ENCODE assay signal across 9 cellular contexts in genomic region chr12:16189849-16190248, GRCh38.
DNase-seq lines count a peak whose midpoint lies in the region; ATAC-seq, FAIRE-seq and TF ChIP-seq lines count a peak whose summit lies in the region.
"Had no signal": no experiment of that assay in that cellular context is flagged by ENCODE, and none has a peak within 500 bp of the region (broad histone marks: within the 10 kb centered on the region; RNA-seq: fewer than 3 reads in every experiment).

No MANE protein-coding gene starts in this region.

- no peaks in the 10 kb centered on the region for H3K27me3 ChIP-seq in kidney epithelial cell (ENCODE audit: control insufficient read depth, insufficient read depth, low read length)

- no peak overlapping the region for H3K4me3 ChIP-seq in kidney epithelial cell (ENCODE audit: low read depth, low read length)

- DNase-seq in D721Med (ENCODE audit: insufficient read length, low spot score) = no peak
- DNase-seq in RPMI8226 = peak; percentile 10
- no peak for DNase-seq in kidney epithelial cell (ENCODE audit: low read depth)
- DNase-seq in COLO829 (ENCODE audit: low spot score) = no peak
- DNase-seq in activated CD4-positive, alpha-beta T cell treated with anti-CD3 and anti-CD28 coated beads for 48 hours = no peak
- DNase-seq in activated CD8-positive, alpha-beta memory T cell treated with anti-CD3 and anti-CD28 coated beads, Interleukin-2, amount 50 U/mL, for 48 hours = no peak

- FAIRE-seq in D721Med (lab: Jason Lieb, UNC) = peak; percentile 77
- FAIRE-seq: HTR-8/SVneo had no signal

- no peaks in the 10 kb centered on the region for H3K36me3 ChIP-seq in kidney epithelial cell (ENCODE audit: control insufficient read depth, insufficient read depth, low read length)

- TF ChIP-seq CTCF in D721Med (IDR thresholded peaks at IDR 0.05; ENCODE audit: insufficient read depth, missing control alignments) = no peak
- TF ChIP-seq CTCF in kidney epithelial cell (IDR thresholded peaks at IDR 0.05; ENCODE audit: insufficient read depth, low read length, poor library complexity, severe bottlenecking) = peak; percentile 30

- peak; percentile 51 for ATAC-seq in HG03521 (IDR thresholded peaks at IDR 0.05; ENCODE audit: unreplicated experiment)
- no peak for ATAC-seq in GM18502 (IDR thresholded peaks at IDR 0.05; ENCODE audit: poor library complexity, unreplicated experiment)
